19 cellular contexts compared by ENCODE assay signal in the genomic region with DNA sequence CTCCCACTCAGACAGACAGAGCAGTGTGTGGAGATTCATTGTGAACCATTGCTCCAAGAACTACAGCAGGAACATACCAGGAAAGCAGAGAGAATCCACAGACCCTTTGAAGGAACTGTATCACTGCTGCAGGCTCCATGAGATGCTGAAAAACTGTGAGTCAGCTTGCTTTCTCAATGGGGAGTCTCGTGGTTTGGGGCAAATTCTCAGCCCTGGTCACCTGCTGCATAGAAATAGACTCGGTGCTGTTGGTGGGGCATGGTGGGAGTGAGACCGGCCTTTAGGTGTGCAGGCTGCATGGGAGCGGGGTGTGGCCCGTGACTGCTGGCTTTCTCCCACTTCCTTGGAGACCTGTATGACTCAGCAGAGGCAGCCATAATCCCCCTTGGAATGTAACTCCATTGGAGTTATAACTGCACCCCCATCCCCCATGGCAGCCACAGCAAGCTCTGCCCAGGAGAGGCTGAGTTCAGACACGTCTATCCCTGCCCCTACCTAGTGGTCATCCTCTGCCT. TPM values are rescaled to one million over a fixed set of nuclear protein-coding genes. Genes with fewer than 3 reads are reported as not detected.
DNase-seq lines count a peak whose midpoint lies in the region; ATAC-seq, FAIRE-seq and TF ChIP-seq lines count a peak whose summit lies in the region.
"Had no signal": no experiment of that assay in that cellular context is flagged by ENCODE, and none has a peak within 500 bp of the region (broad histone marks: within the 10 kb centered on the region; RNA-seq: fewer than 3 reads in every experiment).

No MANE protein-coding gene starts in this region.

- no TSS peak for BruUV-seq in A673 (replicated peaks; lab: Mats Ljungman, UMichigan)

- H3K4me3 Mint-ChIP-seq in stimulated activated naive CD8-positive, alpha-beta T cell treated with anti-CD3 and anti-CD28 coated beads, Interleukin-15, amount 100 ng/mL, for 72 hours, result no peak overlapping the region
- H3K4me3 Mint-ChIP-seq: activated naive CD8-positive, alpha-beta T cell treated with anti-CD3 and anti-CD28 coated beads, Interleukin-2, amount 10 ng/mL, durations not matched to agents 7 days and 5 days; neural crest cell had no signal

- H3K36me3 ChIP-seq in A673 (ENCODE audit: insufficient read depth, low read length, poor library complexity, severe bottlenecking) (no peaks in the 10 kb centered on the region), keratinocyte (ENCODE audit: control insufficient read depth in 2 of 2, extremely low read depth in 1 of 2, insufficient read depth in 2 of 2, low read length in 2 of 2) (peaks cover 0 to 3% of the 10 kb centered on the region in 2 experiments)
- H3K36me3 ChIP-seq: SJCRH30, upper lobe of right lung, WERI-Rb-1 had no signal

- CTCF ChIA-PET in A673 (lab: Charles Lee), result no interaction called here

- H3K9me3 ChIP-seq in A673 (ENCODE audit: low read depth, low read length, poor library complexity, severe bottlenecking) (no peaks in the 10 kb centered on the region), keratinocyte (ENCODE audit: control insufficient read depth, low read depth, low read length) (peaks cover 6% of the 10 kb centered on the region)
- H3K9me3 ChIP-seq: SJCRH30, upper lobe of right lung had no signal

- no peaks in the 10 kb centered on the region for H3K27me3 ChIP-seq in A673 (replicated peaks; ENCODE audit: insufficient read depth, low read depth, low read length, poor library complexity)
- no peaks in the 10 kb centered on the region for H3K27me3 ChIP-seq in keratinocyte (ENCODE audit: control insufficient read depth, extremely low read depth, insufficient read depth, low read length)
- H3K27me3 ChIP-seq: SJCRH30, upper lobe of right lung had no signal

- dilution Hi-C loops in keratinocyte (cut with MboI; ENCODE audit: extremely low pct_ligation_motif_present, low sequenced_read_pairs), result no loop called here

- no peak overlapping the region for H2AFZ ChIP-seq in keratinocyte (ENCODE audit: control insufficient read depth, low read length)

- H3K4me2 ChIP-seq in keratinocyte (ENCODE audit: control insufficient read depth, extremely low read depth, insufficient read depth, low read depth, low read length), result peak overlapping the region; percentile 59

- POLR2A ChIA-PET in A673 (lab: Charles Lee; ENCODE audit: low non-redundant PET), result no interaction called here

- TF ChIP-seq CTCF in A673 (conservative IDR thresholded peaks at IDR 0.05; ENCODE audit: low read depth, low read length), result no peak
- no peak for TF ChIP-seq CTCF in keratinocyte (optimal IDR thresholded peaks at IDR 0.05 in 1 of 3, IDR thresholded peaks at IDR 0.05 in 1 of 3, conservative IDR thresholded peaks at IDR 0.05 in 1 of 3; ENCODE audit: extremely low read depth in 1 of 3, insufficient read depth in 2 of 3, low read length in 3 of 3)

- no peak overlapping the region for H3K4me3 ChIP-seq in A673 (ENCODE audit: low read depth, low read length, poor library complexity, severe bottlenecking)
- peak overlapping the region in 2 of 3 experiments; percentile 3 to 38 for H3K4me3 ChIP-seq in keratinocyte (ENCODE audit: control insufficient read depth in 2 of 3, extremely low read depth in 1 of 3, insufficient read depth in 2 of 3, low read depth in 1 of 3, low read length in 3 of 3)
- H3K4me3 ChIP-seq: SJCRH30, upper lobe of right lung had no signal

- FAIRE-seq in keratinocyte (lab: Jason Lieb, UNC), result peak; percentile 86

- no peak overlapping the region for H3K27ac Mint-ChIP-seq in stimulated activated naive CD8-positive, alpha-beta T cell treated with anti-CD3 and anti-CD28 coated beads, Interleukin-15, amount 100 ng/mL, for 72 hours
- H3K27ac Mint-ChIP-seq: activated naive CD8-positive, alpha-beta T cell treated with anti-CD3 and anti-CD28 coated beads, Interleukin-2, amount 10 ng/mL, durations not matched to agents 7 days and 5 days had no signal

- H3K9me3 Mint-ChIP-seq in stimulated activated naive CD8-positive, alpha-beta T cell treated with anti-CD3 and anti-CD28 coated beads, Interleukin-15, amount 100 ng/mL, for 72 hours, result peaks cover 18 to 22% of the 10 kb centered on the region in 2 donors
- H3K9me3 Mint-ChIP-seq: activated naive CD8-positive, alpha-beta T cell treated with anti-CD3 and anti-CD28 coated beads, Interleukin-2, amount 10 ng/mL, durations not matched to agents 7 days and 5 days had no signal

- H4K20me1 ChIP-seq in keratinocyte (ENCODE audit: control insufficient read depth, extremely low read depth, insufficient read depth, low read length), result no peaks in the 10 kb centered on the region

- no peaks in the 10 kb centered on the region for H3K27me3 Mint-ChIP-seq in stimulated activated naive CD8-positive, alpha-beta T cell treated with anti-CD3 and anti-CD28 coated beads, Interleukin-15, amount 100 ng/mL, for 72 hours
- H3K27me3 Mint-ChIP-seq: activated naive CD8-positive, alpha-beta T cell treated with anti-CD3 and anti-CD28 coated beads, Interleukin-2, amount 10 ng/mL, durations not matched to agents 7 days and 5 days had no signal

- no peak for ATAC-seq in HG02678 (IDR thresholded peaks at IDR 0.05; ENCODE audit: unreplicated experiment)
- ATAC-seq in stimulated activated naive CD8-positive, alpha-beta T cell treated with anti-CD3 and anti-CD28 coated beads, Interleukin-15, amount 100 ng/mL, for 72 hours, result no peak
- no peak for ATAC-seq in GM18520 (IDR thresholded peaks at IDR 0.05; ENCODE audit: unreplicated experiment)
- ATAC-seq: upper lobe of right lung had no signal

- intact Hi-C loops in A673 (cut with micrococcal nuclease; ENCODE audit: unreplicated experiment), result no loop called here

- H3K9me1 ChIP-seq in keratinocyte (ENCODE audit: control insufficient read depth, extremely low read depth, insufficient read depth, low read length), result no peaks in the 10 kb centered on the region

- H3K9ac ChIP-seq in keratinocyte (ENCODE audit: control insufficient read depth, extremely low read depth, insufficient read depth, low read length), result peak overlapping the region; percentile 59

- peaks cover 4% of the 10 kb centered on the region for H3K4me1 ChIP-seq in A673 (ENCODE audit: insufficient read depth, low read length, poor library complexity, severe bottlenecking)
- peaks cover 34% of the 10 kb centered on the region for H3K4me1 ChIP-seq in keratinocyte (ENCODE audit: control insufficient read depth, extremely low read depth, insufficient read depth, low read length)
- H3K4me1 ChIP-seq: SJCRH30, upper lobe of right lung had no signal

- DNase-seq in A673 (ENCODE audit: low spot score) (peak; percentile 71), HT-29 (ENCODE audit: low spot score) (peak; percentile 23), amniotic epithelial cell (ENCODE audit: low read depth) (peak; percentile 77), keratinocyte (ENCODE audit: low read depth, low spot score) (peak; percentile 89), NCI-H345 (lab: John Stamatoyannopoulos, UW) (no peak)
- no peak for DNase-seq in stimulated activated naive CD8-positive, alpha-beta T cell treated with anti-CD3 and anti-CD28 coated beads, Interleukin-15, amount 100 ng/mL, for 72 hours
- DNase-seq: activated naive CD8-positive, alpha-beta T cell treated with anti-CD3 and anti-CD28 coated beads, Interleukin-2, amount 10 ng/mL, durations not matched to agents 7 days and 5 days; AML-193; foreskin melanocyte; GDM1; NCI-H1105; NCI-H526; stimulated activated CD4-positive, alpha-beta T cell treated with anti-CD3 and anti-CD28 coated beads, Interleukin-12 subunit alpha, Interleukin-12 subunit beta, amount 100 ng/mL, for 4 hours; upper lobe of right lung; WERI-Rb-1 had no signal

- peaks cover 22% of the 10 kb centered on the region for H3K79me2 ChIP-seq in keratinocyte (ENCODE audit: control insufficient read depth, insufficient read depth, low read length)

- no peaks in the 10 kb centered on the region for H3K4me1 Mint-ChIP-seq in stimulated activated naive CD8-positive, alpha-beta T cell treated with anti-CD3 and anti-CD28 coated beads, Interleukin-15, amount 100 ng/mL, for 72 hours
- H3K4me1 Mint-ChIP-seq: activated naive CD8-positive, alpha-beta T cell treated with anti-CD3 and anti-CD28 coated beads, Interleukin-2, amount 10 ng/mL, durations not matched to agents 7 days and 5 days had no signal

- H3K27ac ChIP-seq in A673 (ENCODE audit: low read depth, low read length, poor library complexity, severe bottlenecking) (no peak overlapping the region), keratinocyte (ENCODE audit: control insufficient read depth, insufficient read depth, low read length) (peak overlapping the region; percentile 88)
- H3K27ac ChIP-seq: SJCRH30, upper lobe of right lung, WERI-Rb-1 had no signal

RNA-seq across cellular contexts. Expression of a gene that starts 35.6 kb away (rescaled TPM):
- 36.8 and 45.2 TPM in 2 replicates for total RNA-seq in A673 (2021)
- 4.6 and 5.5 TPM in 2 replicates for total RNA-seq in HT-29 (2014; rRNA removed; shearing (Covaris generic))
- 49.9 to 71.3 TPM (median 67.6 TPM) in 3 replicates for polyA plus RNA-seq in keratinocyte
- 38.9 TPM for polyA plus RNA-seq in keratinocyte (2011; ENCODE audit: low read depth)
- polyA plus RNA-seq in keratinocyte (2011; cell fraction: cytosol; rRNA removed), result 16.5 and 38.3 TPM in 2 replicates
- 54.5 and 77.6 TPM in 2 replicates for polyA plus RNA-seq in keratinocyte (2011; cell fraction: nucleus; rRNA removed)
- 22.5 and 56.2 TPM in 2 replicates for polyA plus RNA-seq in keratinocyte (2012; ENCODE audit: low replicate concordance)
- 19.3 to 124 TPM (median 59.1 TPM) in 3 replicates for polyA minus RNA-seq in keratinocyte
- polyA minus RNA-seq in keratinocyte (2011; cell fraction: cytosol; rRNA and poly(A)+ RNA removed), result 37.8 TPM
- 84.6 and 158 TPM in 2 replicates for polyA minus RNA-seq in keratinocyte (2011; cell fraction: nucleus; rRNA and poly(A)+ RNA removed)

Comparison
In these comparisons a context has a peak if more than half of its experiments do, and no peak if none do; other contexts are left out.
1. DNase-seq: peak in A673 (single experiment), HT-29 (single experiment), amniotic epithelial cell (single experiment) and keratinocyte (single experiment); none in stimulated activated naive CD8-positive, alpha-beta T cell treated with anti-CD3 and anti-CD28 coated beads, Interleukin-15, amount 100 ng/mL, for 72 hours (0 of 2) and NCI-H345 (single experiment).